In genomic region chr17:4748687-4749086, GRCh38 we compare ENCODE assay signal across 29 cellular contexts. TPM values are rescaled to one million over a fixed set of nuclear protein-coding genes. Genes with fewer than 3 reads are reported as not detected.
A peak's percentile ranks its signal among the peaks of the same experiment; 100 is the strongest.
DNase-seq lines count a peak whose midpoint lies in the region; ATAC-seq and TF ChIP-seq lines count a peak whose summit lies in the region.
"Had no signal": no experiment of that assay in that cellular context is flagged by ENCODE, and none has a peak within 500 bp of the region (broad histone marks: within the 10 kb centered on the region; RNA-seq: fewer than 3 reads in every experiment).

No MANE protein-coding gene starts in this region.

- POLR2A ChIA-PET in activated CD4-positive, alpha-beta T cell treated with anti-CD3 and anti-CD28 coated beads, Interleukin-2, amount 10 ng/mL, durations not matched to agents 7 days and 5 days (lab: Charles Lee), result no interaction called here
- POLR2A ChIA-PET in naive thymus-derived CD8-positive, alpha-beta T cell (lab: Charles Lee), result interaction anchor here (1.7 kb wide), 1 partner anchor 10 kb away, joined by 8 read pairs; no protein-coding TSS in a partner anchor

- H3K4me3 Mint-ChIP-seq in activated CD4-positive, alpha-beta T cell treated with anti-CD3 and anti-CD28 coated beads, Interleukin-2, amount 10 ng/mL, durations not matched to agents 7 days and 5 days, result no peak overlapping the region
- peak overlapping the region; percentile 49 for H3K4me3 Mint-ChIP-seq in dendritic cell treated with granulocyte-macrophage colony-stimulating factor and Interleukin-4, amounts not matched to agents 40 ng/mL and 50 ng/mL, for 4 days
- H3K4me3 Mint-ChIP-seq in naive thymus-derived CD8-positive, alpha-beta T cell, result peak overlapping the region in 8 of 10 donors; percentile 4 to 78 (median 62)
- H3K4me3 Mint-ChIP-seq: H9, mesothelial cell of epicardium had no signal

- peaks cover 29% of the 10 kb centered on the region for H3K4me1 Mint-ChIP-seq in activated CD4-positive, alpha-beta T cell treated with anti-CD3 and anti-CD28 coated beads, Interleukin-2, amount 10 ng/mL, durations not matched to agents 7 days and 5 days
- peaks cover 65% of the 10 kb centered on the region for H3K4me1 Mint-ChIP-seq in dendritic cell treated with granulocyte-macrophage colony-stimulating factor and Interleukin-4, amounts not matched to agents 40 ng/mL and 50 ng/mL, for 4 days (ENCODE audit: low read depth)
- peaks cover 9 to 24% (median 22%) of the 10 kb centered on the region in 4 donors for H3K4me1 Mint-ChIP-seq in naive thymus-derived CD8-positive, alpha-beta T cell
- H3K4me1 Mint-ChIP-seq: nephron had no signal

- no peak for ATAC-seq in naive thymus-derived CD8-positive, alpha-beta T cell
- no peak for ATAC-seq in GM21390 (IDR thresholded peaks at IDR 0.05; ENCODE audit: unreplicated experiment)
- ATAC-seq: PC-3 had no signal

- H4K20me1 ChIP-seq in MM.1S (ENCODE audit: insufficient read depth, low read length), result no peaks in the 10 kb centered on the region

- no peak overlapping the region for H3K4me2 ChIP-seq in MM.1S (ENCODE audit: low read depth, low read length)

- H3K27ac ChIP-seq in MM.1S (ENCODE audit: low read length), result no peak overlapping the region
- H3K27ac ChIP-seq: ascending aorta, suprapubic skin had no signal

- no peak for TF ChIP-seq CTCF in MM.1S (IDR thresholded peaks at IDR 0.05; ENCODE audit: low read length)

- in situ Hi-C loops in G401 (cut with HindIII; ENCODE audit: low sequenced_read_pairs), result no loop called here

- DNase-seq in activated CD4-positive, alpha-beta T cell treated with anti-CD3 and anti-CD28 coated beads, Interleukin-2, amount 10 ng/mL, durations not matched to agents 7 days and 5 days, result no peak
- DNase-seq in activated CD4-positive, alpha-beta T cell treated with anti-CD3 and anti-CD28 coated beads for 48 hours, result no peak
- DNase-seq in MM.1S (no peak), G401 (ENCODE audit: low spot score) (no peak), cerebellum (ENCODE audit: low spot score) (no peak)
- no peak for DNase-seq in naive thymus-derived CD8-positive, alpha-beta T cell
- DNase-seq: activated CD4-positive, alpha-beta T cell treated with anti-CD3 and anti-CD28 coated beads for 1 hour; Calu3; H9; heart right ventricle; NCI-H1105 treated with DMSO at 0.1 percent for 48 hours; NCI-H2029; PC-3; retina; SHP77 treated with DMSO at 0.1 percent for 48 hours; SW 1271 had no signal

- peaks cover 5% of the 10 kb centered on the region for H3K27me3 ChIP-seq in MM.1S (replicated peaks; ENCODE audit: insufficient read depth, low read length)

- H3K36me3 ChIP-seq in MM.1S (replicated peaks; ENCODE audit: insufficient read depth, low read length), result no peaks in the 10 kb centered on the region
- H3K36me3 ChIP-seq: ascending aorta, heart right ventricle, suprapubic skin had no signal

- peaks cover 2% of the 10 kb centered on the region for H3K36me3 Mint-ChIP-seq in activated CD4-positive, alpha-beta T cell treated with anti-CD3 and anti-CD28 coated beads, Interleukin-2, amount 10 ng/mL, durations not matched to agents 7 days and 5 days (ENCODE audit: low read depth)
- H3K36me3 Mint-ChIP-seq in dendritic cell treated with granulocyte-macrophage colony-stimulating factor and Interleukin-4, amounts not matched to agents 40 ng/mL and 50 ng/mL, for 4 days (ENCODE audit: low read depth), result peaks cover 5% of the 10 kb centered on the region
- H3K36me3 Mint-ChIP-seq in naive thymus-derived CD8-positive, alpha-beta T cell, result no peaks in the 10 kb centered on the region
- H3K36me3 Mint-ChIP-seq: activated naive CD4-positive, alpha-beta T cell treated with anti-CD3 and anti-CD28 coated beads, Interleukin-2, amount 50 U/mL, for 72 hours; mesothelial cell of epicardium had no signal

- CTCF ChIA-PET in activated CD4-positive, alpha-beta T cell treated with anti-CD3 and anti-CD28 coated beads, Interleukin-2, amount 10 ng/mL, durations not matched to agents 7 days and 5 days (lab: Charles Lee), result interaction anchor here (0.6 kb wide), 1 partner anchor 153 kb away, joined by 3 read pairs; no protein-coding TSS in a partner anchor

- no peak overlapping the region for H3K4me3 ChIP-seq in MM.1S (ENCODE audit: low read length)
- H3K4me3 ChIP-seq: ascending aorta, heart right ventricle, suprapubic skin had no signal

- no peaks in the 10 kb centered on the region for H3K9me3 ChIP-seq in MM.1S (replicated peaks; ENCODE audit: insufficient read depth, low read length)
- H3K9me3 ChIP-seq: ascending aorta, heart right ventricle, suprapubic skin had no signal

- intact Hi-C loops in dendritic cell treated with granulocyte-macrophage colony-stimulating factor and Interleukin-4, amounts not matched to agents 40 ng/mL and 50 ng/mL, for 4 days (cut with micrococcal nuclease), result no loop called here

- H3F3A ChIP-seq in MM.1S (ENCODE audit: insufficient read depth, low read length), result 0 out of 2 replicates have a peak, but pooled peaks cover 8% of the 10 kb centered on the region

- 0 out of 2 replicates have a peak overlapping the region, but pooled peaks have one; percentile 51 for H2AFZ ChIP-seq in MM.1S (ENCODE audit: low read length)

- no peaks in the 10 kb centered on the region for H3K79me2 ChIP-seq in MM.1S (ENCODE audit: low read length)

- H3K27ac Mint-ChIP-seq in activated CD4-positive, alpha-beta T cell treated with anti-CD3 and anti-CD28 coated beads, Interleukin-2, amount 10 ng/mL, durations not matched to agents 7 days and 5 days, result peak overlapping the region; percentile 20
- peak overlapping the region; percentile 91 for H3K27ac Mint-ChIP-seq in dendritic cell treated with granulocyte-macrophage colony-stimulating factor and Interleukin-4, amounts not matched to agents 40 ng/mL and 50 ng/mL, for 4 days
- H3K27ac Mint-ChIP-seq in naive thymus-derived CD8-positive, alpha-beta T cell, result peak overlapping the region in 6 of 10 donors; percentile 7 to 83 (median 77)
- H3K27ac Mint-ChIP-seq: H9, mesothelial cell of epicardium, nephron had no signal

- H3K9me2 ChIP-seq in MM.1S (replicated peaks; ENCODE audit: insufficient read depth, low read length), result no peaks in the 10 kb centered on the region

- H3K27me3 Mint-ChIP-seq in activated CD4-positive, alpha-beta T cell treated with anti-CD3 and anti-CD28 coated beads, Interleukin-2, amount 10 ng/mL, durations not matched to agents 7 days and 5 days, result peaks cover 19% of the 10 kb centered on the region
- H3K27me3 Mint-ChIP-seq in dendritic cell treated with granulocyte-macrophage colony-stimulating factor and Interleukin-4, amounts not matched to agents 40 ng/mL and 50 ng/mL, for 4 days, result peaks cover 26% of the 10 kb centered on the region
- H3K27me3 Mint-ChIP-seq in naive thymus-derived CD8-positive, alpha-beta T cell, result peaks cover 0 to 10% (median 3%) of the 10 kb centered on the region in 5 donors

- no peaks in the 10 kb centered on the region for H3K9me3 Mint-ChIP-seq in activated CD4-positive, alpha-beta T cell treated with anti-CD3 and anti-CD28 coated beads, Interleukin-2, amount 10 ng/mL, durations not matched to agents 7 days and 5 days
- no peaks in the 10 kb centered on the region for H3K9me3 Mint-ChIP-seq in dendritic cell treated with granulocyte-macrophage colony-stimulating factor and Interleukin-4, amounts not matched to agents 40 ng/mL and 50 ng/mL, for 4 days
- no peaks in the 10 kb centered on the region for H3K9me3 Mint-ChIP-seq in naive thymus-derived CD8-positive, alpha-beta T cell
- H3K9me3 Mint-ChIP-seq: activated naive CD4-positive, alpha-beta T cell treated with anti-CD3 and anti-CD28 coated beads, Interleukin-2, amount 50 U/mL, for 72 hours; H9; mesothelial cell of epicardium; nephron had no signal

- H3K4me1 ChIP-seq in MM.1S (ENCODE audit: low read length), result peaks cover 12% of the 10 kb centered on the region; the same call in 1 of the 2 replicates
- H3K4me1 ChIP-seq: ascending aorta had no signal

- no peak overlapping the region for H3K9ac ChIP-seq in MM.1S (ENCODE audit: low read length)

RNA-seq across cellular contexts. Expression of gene CXCL16, which starts 9.0 kb away (rescaled TPM):
- total RNA-seq in activated CD4-positive, alpha-beta T cell treated with anti-CD3 and anti-CD28 coated beads, Interleukin-2, amount 10 ng/mL, durations not matched to agents 7 days and 5 days, result 1 to 10 TPM in 1 of 2 experiments, under 1 TPM in 1; 0.94 to 1.6 TPM
- total RNA-seq in naive thymus-derived CD8-positive, alpha-beta T cell, result 1 to 10 TPM; 5.5 to 5.6 TPM
- 1 to 10 TPM; 2.2 to 5.9 (median 2.5) TPM for polyA plus RNA-seq in naive thymus-derived CD8-positive, alpha-beta T cell
- total RNA-seq in G401 (2014; rRNA removed; shearing (Covaris generic)), result 0.86 TPM in 1 of 2 replicates, not detected in the other
- total RNA-seq in cerebellum, result 0.91 TPM

RNA-seq across cellular contexts. Expression of gene ZMYND15, which starts 9.1 kb away (rescaled TPM):
- under 1 TPM in 1 of 2 experiments, not detected in 1; 0.07 TPM for total RNA-seq in activated CD4-positive, alpha-beta T cell treated with anti-CD3 and anti-CD28 coated beads, Interleukin-2, amount 10 ng/mL, durations not matched to agents 7 days and 5 days
- under 1 TPM; 0.38 to 0.47 TPM for total RNA-seq in naive thymus-derived CD8-positive, alpha-beta T cell
- polyA plus RNA-seq in naive thymus-derived CD8-positive, alpha-beta T cell, result under 1 TPM in 1 of 3 donors, not detected in 2; 0.10 TPM
- total RNA-seq in G401 (2014; rRNA removed; shearing (Covaris generic)), result 0.68 TPM in 1 of 2 replicates, not detected in the other
- total RNA-seq in cerebellum, result 0.18 TPM
- total RNA-seq: ascending aorta, dermis microvascular lymphatic vessel endothelial cell had no signal

RNA-seq across cellular contexts. Expression of gene MED11, which starts 17.5 kb away (rescaled TPM):
- 10 to 100 TPM; 19.6 to 23.6 TPM for total RNA-seq in activated CD4-positive, alpha-beta T cell treated with anti-CD3 and anti-CD28 coated beads, Interleukin-2, amount 10 ng/mL, durations not matched to agents 7 days and 5 days
- total RNA-seq in naive thymus-derived CD8-positive, alpha-beta T cell, result 10 to 100 TPM; 31.1 to 32.7 TPM
- 10 to 100 TPM; 37.2 to 81.1 (median 38.9) TPM for polyA plus RNA-seq in naive thymus-derived CD8-positive, alpha-beta T cell
- 24.3 and 29.8 TPM in 2 replicates for total RNA-seq in G401 (2014; rRNA removed; shearing (Covaris generic))
- total RNA-seq in cerebellum, result 8.9 TPM

RNA-seq across cellular contexts. Expression of gene TM4SF5, which starts 23.0 kb away (rescaled TPM):
- total RNA-seq in activated CD4-positive, alpha-beta T cell treated with anti-CD3 and anti-CD28 coated beads, Interleukin-2, amount 10 ng/mL, durations not matched to agents 7 days and 5 days, result not detected
- total RNA-seq in naive thymus-derived CD8-positive, alpha-beta T cell, result not detected
- polyA plus RNA-seq in naive thymus-derived CD8-positive, alpha-beta T cell, result not detected
- not detected in 2 replicates for total RNA-seq in G401 (2014; rRNA removed; shearing (Covaris generic))
- total RNA-seq in cerebellum, result not detected
- total RNA-seq: A673; activated naive CD4-positive, alpha-beta T cell treated with anti-CD3 and anti-CD28 coated beads, Interleukin-2, amount 50 U/mL, for 72 hours; ascending aorta; cardiac septum; dermis microvascular lymphatic vessel endothelial cell; endothelial cell of umbilical vein; H9; heart right ventricle; mesothelial cell of epicardium; osteocyte; PC-3; suprapubic skin had no signal
- polyA plus RNA-seq: BJ, endothelial cell of umbilical vein, heart right ventricle had no signal

RNA-seq across cellular contexts. Expression of gene VMO1, which starts 37.5 kb away (rescaled TPM):
- under 1 TPM in 1 of 2 experiments, not detected in 1; 0.32 TPM for total RNA-seq in activated CD4-positive, alpha-beta T cell treated with anti-CD3 and anti-CD28 coated beads, Interleukin-2, amount 10 ng/mL, durations not matched to agents 7 days and 5 days
- total RNA-seq in naive thymus-derived CD8-positive, alpha-beta T cell, result under 1 TPM in 1 of 2 experiments, not detected in 1; 0.60 TPM
- polyA plus RNA-seq in naive thymus-derived CD8-positive, alpha-beta T cell, result not detected
- not detected in 2 replicates for total RNA-seq in G401 (2014; rRNA removed; shearing (Covaris generic))
- not detected for total RNA-seq in cerebellum
- total RNA-seq: ascending aorta, endothelial cell of umbilical vein, H9 had no signal

Comparison
In these comparisons a context has a peak if more than half of its experiments do, and no peak if none do; other contexts are left out.
1. H3K27ac Mint-ChIP-seq: peak in every context shown above with its lines; median percentile 91 in dendritic cell treated with granulocyte-macrophage colony-stimulating factor and Interleukin-4, amounts not matched to agents 40 ng/mL and 50 ng/mL, for 4 days; 77 in naive thymus-derived CD8-positive, alpha-beta T cell; 20 in activated CD4-positive, alpha-beta T cell treated with anti-CD3 and anti-CD28 coated beads, Interleukin-2, amount 10 ng/mL, durations not matched to agents 7 days and 5 days.